7 cellular contexts compared by ENCODE assay signal in the genomic region with DNA sequence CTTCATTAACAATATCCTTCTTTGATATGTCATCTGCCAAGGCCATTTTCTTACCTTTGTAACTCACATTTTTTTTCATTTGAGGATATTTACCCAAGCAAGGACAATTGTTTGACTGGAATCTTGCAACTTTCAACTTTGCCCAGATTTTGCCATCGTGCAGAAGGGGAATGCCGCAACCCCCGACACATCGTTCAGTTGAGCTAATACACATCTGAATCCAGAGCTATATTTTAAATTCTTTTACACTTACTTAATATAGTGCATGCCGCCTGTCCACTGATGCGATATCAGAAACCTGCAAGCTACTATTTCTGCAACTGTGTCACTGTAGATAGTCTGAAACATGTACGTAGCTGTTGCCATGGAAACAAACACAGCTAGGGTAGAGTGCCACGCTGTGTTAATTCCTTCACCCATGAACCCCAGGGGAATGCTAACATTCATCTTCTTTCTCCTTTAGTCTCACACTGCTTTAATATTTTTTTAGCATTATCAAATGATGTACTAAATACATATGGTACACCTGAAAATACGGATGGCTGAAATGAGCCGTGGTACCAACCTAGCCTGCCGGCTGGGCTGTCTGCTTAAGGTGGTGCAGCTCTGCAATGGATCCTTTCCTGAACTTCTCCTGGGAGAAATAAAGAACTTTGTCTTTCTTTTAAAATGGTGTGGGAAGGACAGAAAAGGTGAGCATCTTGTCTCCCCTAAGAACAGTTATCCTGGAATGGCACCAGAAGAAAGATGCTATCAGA.
DNase-seq lines count a peak whose midpoint lies in the region; ATAC-seq and TF ChIP-seq lines count a peak whose summit lies in the region.

No MANE protein-coding gene starts in this region.

- H3K36me3 ChIP-seq in OCI-LY7 (ENCODE audit: insufficient read depth, low read length), result no peaks in the 10 kb centered on the region
- H3K36me3 ChIP-seq in osteoblast (ENCODE audit: insufficient read depth, low read length), result no peaks in the 10 kb centered on the region

- BruUV-seq in OCI-LY7 (replicated peaks; lab: Mats Ljungman, UMichigan), result no TSS peak

- H3K9me3 ChIP-seq in OCI-LY7 (ENCODE audit: low read length), result no peaks in the 10 kb centered on the region
- H3K9me3 ChIP-seq in osteoblast (ENCODE audit: low read depth, low read length), result no peaks in the 10 kb centered on the region

- H3K4me1 ChIP-seq in OCI-LY7 (ENCODE audit: insufficient read depth, low read length, poor library complexity, severe bottlenecking), result peaks cover 25% of the 10 kb centered on the region
- no peaks in the 10 kb centered on the region for H3K4me1 ChIP-seq in osteoblast (ENCODE audit: insufficient read depth, low read length)

- H4K20me1 ChIP-seq in OCI-LY7 (ENCODE audit: insufficient read depth, low read length) (no peaks in the 10 kb centered on the region), osteoblast (ENCODE audit: insufficient read depth, low read length) (peaks cover 2% of the 10 kb centered on the region)

- POLR2A ChIA-PET in OCI-LY7 (lab: Charles Lee), result interaction anchor here (0.5 to 2.6 kb wide), 22 partner anchors 8 to 539 kb away, joined by 3 to 14 read pairs (median 4); no protein-coding TSS in a partner anchor

- H3K27ac ChIP-seq in OCI-LY7 (ENCODE audit: low read depth, low read length, poor library complexity, severe bottlenecking) (peak overlapping the region; percentile 25), osteoblast (ENCODE audit: low read depth, low read length) (no peak overlapping the region)

- TF ChIP-seq CTCF in OCI-LY7 (conservative IDR thresholded peaks at IDR 0.05; ENCODE audit: low read length), result no peak
- no peak for TF ChIP-seq CTCF in osteoblast (IDR thresholded peaks at IDR 0.05; ENCODE audit: extremely low read depth, low read depth, low read length)

- H3K27me3 ChIP-seq in osteoblast (ENCODE audit: insufficient read depth, low read length), result peaks cover 4% of the 10 kb centered on the region

- H3K9me2 ChIP-seq in OCI-LY7 (ENCODE audit: insufficient read depth, low read length), result no peaks in the 10 kb centered on the region

- peak; percentile 96 for ATAC-seq in GM19043 (IDR thresholded peaks at IDR 0.05; ENCODE audit: low read depth, unreplicated experiment)
- peak; percentile 91 for ATAC-seq in HG02852 (IDR thresholded peaks at IDR 0.05; ENCODE audit: unreplicated experiment)

- no peak overlapping the region for H2AFZ ChIP-seq in OCI-LY7 (ENCODE audit: low read length)
- no peak overlapping the region for H2AFZ ChIP-seq in osteoblast (ENCODE audit: low read length)

- no peaks in the 10 kb centered on the region for H3K79me2 ChIP-seq in OCI-LY7 (ENCODE audit: insufficient read depth, low read depth, low read length)
- H3K79me2 ChIP-seq in osteoblast (ENCODE audit: insufficient read depth, low read length), result no peaks in the 10 kb centered on the region

- H3K4me2 ChIP-seq in OCI-LY7 (ENCODE audit: low read length) (peak overlapping the region; percentile 73), osteoblast (ENCODE audit: insufficient read depth, low read length) (no peak overlapping the region)

- H3K4me3 ChIP-seq in OCI-LY7 (ENCODE audit: low read depth, low read length, poor library complexity, severe bottlenecking) (peak overlapping the region; percentile 53), osteoblast (ENCODE audit: insufficient read depth, low read length) (no peak overlapping the region)

- intact Hi-C loops in OCI-LY7 (cut with micrococcal nuclease; ENCODE audit: unreplicated experiment), result loop anchor here (1.0 to 10.0 kb wide), 3 partner anchors 63 to 273 kb away; no protein-coding TSS in a partner anchor

- CTCF ChIA-PET in OCI-LY7 (lab: Charles Lee; ENCODE audit: unreplicated experiment), result interaction anchor here (1.0 to 1.1 kb wide), 3 partner anchors 9 to 317 kb away, joined by 3 to 6 read pairs (median 4); no protein-coding TSS in a partner anchor

- DNase-seq in OCI-LY7 (ENCODE audit: low spot score) (peak; percentile 88), retina (peak; percentile 68), osteoblast (ENCODE audit: insufficient read length, low spot score, missing footprints) (no peak), EL (no peak)
- no peak for DNase-seq in activated CD4-positive, alpha-beta T cell treated with anti-CD3 and anti-CD28 coated beads, Interleukin-2, amount 50 U/mL, for 48 hours

Comparison
In these comparisons a context has a peak if more than half of its experiments do, and no peak if none do; other contexts are left out.
1. DNase-seq: peak in OCI-LY7 (single experiment) and retina (single experiment); none in activated CD4-positive, alpha-beta T cell treated with anti-CD3 and anti-CD28 coated beads, Interleukin-2, amount 50 U/mL, for 48 hours (0 of 2), osteoblast (single experiment) and EL (single experiment).